In genomic region chr6:106027760-106028159, GRCh38 we compare ENCODE assay signal across 1 cellular context.
TF ChIP-seq lines count a peak whose summit lies in the region.

No MANE protein-coding gene starts in this region.

TF ChIP-seq in SK-N-SH, 30 proteins besides CTCF, POLR2A, EP300 and RAD21 (continued from another document):
- TF ChIP-seq RXRA (IDR thresholded peaks at IDR 0.05; ENCODE audit: borderline replicate concordance, low read depth) (no peak), EZH2phosphoT487 (IDR thresholded peaks at IDR 0.05; ENCODE audit: borderline replicate concordance, low read depth) (no peak), JUND (IDR thresholded peaks at IDR 0.05) (no peak), RFX5 (IDR thresholded peaks at IDR 0.05; ENCODE audit: low read length) (no peak)
